Comparison of ENCODE assay signal across 23 cellular contexts in genomic region chr2:122445003-122445402, GRCh38.
"Had no signal": no experiment of that assay in that cellular context is flagged by ENCODE, and none has a peak within 500 bp of the region (broad histone marks: within the 10 kb centered on the region; RNA-seq: fewer than 3 reads in every experiment).

No MANE protein-coding gene starts in this region.

- H3K27me3 ChIP-seq: colonic mucosa, esophagus muscularis mucosa, esophagus squamous epithelium, foreskin keratinocyte, gastrocnemius medialis, gastroesophageal sphincter, heart left ventricle, heart right ventricle had no signal

- H3K4me1 ChIP-seq: colonic mucosa, esophagus muscularis mucosa, esophagus squamous epithelium, foreskin keratinocyte, gastrocnemius medialis, gastroesophageal sphincter, heart left ventricle, heart right ventricle had no signal

- H3K36me3 ChIP-seq: colonic mucosa, esophagus muscularis mucosa, esophagus squamous epithelium, gastrocnemius medialis, gastroesophageal sphincter, heart left ventricle, heart right ventricle had no signal

- DNase-seq: colonic mucosa; cortex of kidney; dermis blood vessel endothelial cell; dorsolateral prefrontal cortex; effector CD4-positive, alpha-beta T cell; effector CD8-positive, alpha-beta T cell; effector memory CD4-positive, alpha-beta T cell; effector memory CD8-positive, alpha-beta T cell; endodermal cell; erythroblast; esophagus squamous epithelium; foreskin fibroblast; foreskin keratinocyte; foreskin melanocyte; gastrocnemius medialis; glutamatergic neuron; head of caudate nucleus; heart left ventricle; heart right ventricle had no signal

- H3K4me3 ChIP-seq: colonic mucosa, coronary artery, dorsolateral prefrontal cortex, esophagus muscularis mucosa, esophagus squamous epithelium, gastrocnemius medialis, gastroesophageal sphincter, heart left ventricle, heart right ventricle had no signal

- H3K27ac ChIP-seq: colonic mucosa, coronary artery, dorsolateral prefrontal cortex, epithelial cell of prostate, esophagus muscularis mucosa, esophagus squamous epithelium, foreskin keratinocyte, gastrocnemius medialis, gastroesophageal sphincter, heart left ventricle, heart right ventricle had no signal

- H3K9me3 ChIP-seq: colonic mucosa, esophagus squamous epithelium, gastrocnemius medialis had no signal
